8 cellular contexts compared by ENCODE assay signal in genomic region chr7:69596723-69597277, GRCh38. TPM values are rescaled to one million over a fixed set of nuclear protein-coding genes. Genes with fewer than 3 reads are reported as not detected.
DNase-seq lines count a peak whose midpoint lies in the region; ATAC-seq and TF ChIP-seq lines count a peak whose summit lies in the region.

No MANE protein-coding gene starts in this region.

- H3K27me3 ChIP-seq in CD8-positive, alpha-beta memory T cell (ENCODE audit: insufficient read depth, low read length, poor library complexity, severe bottlenecking), result peaks cover 16% of the 10 kb centered on the region

- TF ChIP-seq POLR2A in NB4 (IDR thresholded peaks at IDR 0.05; ENCODE audit: extremely low read depth, insufficient read length), result no peak

- POLR2A ChIA-PET in CD8-positive, alpha-beta memory T cell (lab: Charles Lee), result no interaction called here

- no peak overlapping the region for H3K4me3 ChIP-seq in CD8-positive, alpha-beta memory T cell (ENCODE audit: low read length)
- peak overlapping the region; percentile 71 for H3K4me3 ChIP-seq in NB4 (ENCODE audit: low read depth, low read length)
- H3K4me3 ChIP-seq in epithelial cell of proximal tubule (ENCODE audit: low read depth, low read length), result peak overlapping the region; percentile 74

- H3K4me1 ChIP-seq in CD8-positive, alpha-beta memory T cell (ENCODE audit: insufficient read depth, low read length), result peaks cover 12% of the 10 kb centered on the region

- peak overlapping the region; percentile 20 to 86 (median 63) for H3K27ac Mint-ChIP-seq in CD8-positive, alpha-beta memory T cell

- no peaks in the 10 kb centered on the region for H3K36me3 Mint-ChIP-seq in CD8-positive, alpha-beta memory T cell

- CTCF ChIA-PET in CD8-positive, alpha-beta memory T cell (lab: Charles Lee), result no interaction called here

- H3K36me3 ChIP-seq in CD8-positive, alpha-beta memory T cell (ENCODE audit: insufficient read depth, low read length), result no peaks in the 10 kb centered on the region

- no peaks in the 10 kb centered on the region for H3K9me3 ChIP-seq in CD8-positive, alpha-beta memory T cell (ENCODE audit: low read length)

- peak overlapping the region; percentile 66 to 89 (median 83) for H3K4me3 Mint-ChIP-seq in CD8-positive, alpha-beta memory T cell

- H3K27ac ChIP-seq in CD8-positive, alpha-beta memory T cell (ENCODE audit: low read depth, low read length), result no peak overlapping the region

- H3K9me3 Mint-ChIP-seq in CD8-positive, alpha-beta memory T cell, result no peaks in the 10 kb centered on the region

- DNase-seq in CD8-positive, alpha-beta memory T cell, result no peak
- peak; percentile 16 for DNase-seq in NB4 (ENCODE audit: low read depth)
- no peak for DNase-seq in epithelial cell of proximal tubule (ENCODE audit: low read depth)
- DNase-seq in pons (ENCODE audit: low spot score), result peak; percentile 51
- no peak for DNase-seq in KBM-7
- no peak for DNase-seq in NCI-H146 treated with DMSO at 0.1 percent for 48 hours (lab: John Stamatoyannopoulos, UW; ENCODE audit: unreplicated experiment)
- no peak for DNase-seq in AML-193 (lab: John Stamatoyannopoulos, UW)

- H3K27me3 Mint-ChIP-seq in CD8-positive, alpha-beta memory T cell, result peaks cover 11 to 23% of the 10 kb centered on the region in 2 donors

- in situ Hi-C loops in KBM-7 (cut with MboI; ENCODE audit: low pct_unique_long_range_greater_than_20kb, low sequenced_read_pairs), result no loop called here

- TF ChIP-seq CTCF in NB4 (IDR thresholded peaks at IDR 0.05; ENCODE audit: low read depth, low read length), result no peak
- no peak for TF ChIP-seq CTCF in epithelial cell of proximal tubule (conservative IDR thresholded peaks at IDR 0.05; ENCODE audit: low read depth, low read length)

- H3K4me1 Mint-ChIP-seq in CD8-positive, alpha-beta memory T cell, result peaks cover 12 to 20% (median 14%) of the 10 kb centered on the region in 3 donors

- no peak for ATAC-seq in GM19395 (IDR thresholded peaks at IDR 0.05; ENCODE audit: unreplicated experiment)

RNA-seq across cellular contexts. Expression of gene AUTS2, which starts 1.5 kb away (rescaled TPM):
- total RNA-seq in CD8-positive, alpha-beta memory T cell, result 1 to 10 TPM; 4.4 to 5.3 TPM
- polyA plus RNA-seq in CD8-positive, alpha-beta memory T cell, result 9.9 TPM
- 7.3 and 10.0 TPM in 2 replicates for total RNA-seq in epithelial cell of proximal tubule

Comparison
In these comparisons a context has a peak if more than half of its experiments do, and no peak if none do; other contexts are left out.
1. DNase-seq: peak in NB4 (single experiment) and pons (single experiment); none in CD8-positive, alpha-beta memory T cell (0 of 5), epithelial cell of proximal tubule (single experiment), KBM-7 (single experiment), NCI-H146 treated with DMSO at 0.1 percent for 48 hours (single experiment) and AML-193 (0 of 2).